ENCODE assay signal across 38 cellular contexts in genomic region chr2:157265825-157266224, GRCh38. TPM values are rescaled to one million over a fixed set of nuclear protein-coding genes. Genes with fewer than 3 reads are reported as not detected.
"Had no signal": no experiment of that assay in that cellular context is flagged by ENCODE, and none has a peak within 500 bp of the region (broad histone marks: within the 10 kb centered on the region; RNA-seq: fewer than 3 reads in every experiment).

No MANE protein-coding gene starts in this region.

- H3K27ac ChIP-seq: adrenal gland, cardiac muscle cell, VCaP had no signal

- H3K27ac Mint-ChIP-seq: activated B cell treated with CpG ODN at 0.5 μM for 24 hours; activated CD4-positive, alpha-beta memory T cell treated with anti-CD3 and anti-CD28 coated beads for 36 hours; activated CD4-positive, alpha-beta T cell treated with anti-CD3 and anti-CD28 coated beads, Interleukin-2, amount 10 ng/mL, durations not matched to agents 24 days and 14 days; activated CD8-positive, alpha-beta T cell treated with anti-CD3 and anti-CD28 coated beads for 36 hours; activated naive CD4-positive, alpha-beta T cell treated with anti-CD3 and anti-CD28 coated beads for 36 hours; activated naive CD4-positive, alpha-beta T cell treated with anti-CD3 and anti-CD28 coated beads, Interleukin-2, amount 50 U/mL, for 72 hours; activated naive CD8-positive, alpha-beta T cell treated with anti-CD3 and anti-CD28 coated beads for 36 hours; activated T-cell treated with anti-CD3 and anti-CD28 coated beads, Interleukin-2, amount 50 U/mL, for 72 hours; activated T-helper 1 cell treated with anti-CD3 and anti-CD28 coated beads, Interleukin-12 subunit alpha, Interleukin-12 subunit beta, Interleukin-2, Interleukin-4 antibody, amounts not matched to agents 30 ng/mL and 10 ng/mL and 1 ng/mL, durations not matched to agents 14 hours and 24 hours and 36 hours; activated T-helper 17 cell treated with anti-CD3 and anti-CD28 coated beads, Interleukin-2, amount 50 U/mL, for 72 hours; T-helper 2 cell treated with Interferon-gamma antibody and Interleukin-4, amounts not matched to agents 5 μg/mL and 100 μg/mL, for 36 hours had no signal

- H3K4me1 ChIP-seq: adrenal gland had no signal

- H3K27me3 Mint-ChIP-seq: activated T-helper 17 cell treated with anti-CD3 and anti-CD28 coated beads, Interleukin-2, amount 50 U/mL, for 72 hours; brain had no signal

- DNase-seq: activated B cell treated with CpG ODN at 0.5 μM for 24 hours; activated CD4-positive, alpha-beta memory T cell treated with anti-CD3 and anti-CD28 coated beads for 36 hours; activated CD4-positive, alpha-beta T cell treated with anti-CD3 and anti-CD28 coated beads for 4 hours; activated CD4-positive, alpha-beta T cell treated with anti-CD3 and anti-CD28 coated beads, Interleukin-2, amount 10 ng/mL, durations not matched to agents 24 days and 14 days; activated CD4-positive, alpha-beta T cell treated with anti-CD3 and anti-CD28 coated beads, Interleukin-2, amount 50 U/mL, for 1 hour; activated CD4-positive, alpha-beta T cell treated with anti-CD3 and anti-CD28 coated beads, Interleukin-2, amount 50 U/mL, for 4 hours; activated CD4-positive, CD25-positive, alpha-beta regulatory T cell treated with anti-CD3 and anti-CD28 coated beads, Interleukin-2, amount 50 U/mL, for 72 hours; activated CD8-positive, alpha-beta memory T cell treated with anti-CD3 and anti-CD28 coated beads, Interleukin-2, amount 50 U/mL, for 4 hours; activated CD8-positive, alpha-beta T cell treated with anti-CD3 and anti-CD28 coated beads for 36 hours; activated effector memory CD4-positive, alpha-beta T cell treated with anti-CD3 and anti-CD28 coated beads, Interleukin-2, amount 50 U/mL, for 16 hours; activated gamma-delta T cell treated with Interleukin-2 at 50 U/mL for 16 hours; activated naive CD4-positive, alpha-beta T cell; activated naive CD4-positive, alpha-beta T cell treated with anti-CD3 and anti-CD28 coated beads for 36 hours; activated naive CD4-positive, alpha-beta T cell treated with anti-CD3 and anti-CD28 coated beads, Interleukin-2, amount 50 U/mL, for 16 hours; activated naive CD8-positive, alpha-beta T cell treated with anti-CD3 and anti-CD28 coated beads for 36 hours; activated T-cell treated with anti-CD3 and anti-CD28 coated beads for 4 hours; activated T-cell treated with anti-CD3 and anti-CD28 coated beads, Interleukin-2, amount 50 U/mL, for 1 hour; activated T-cell treated with anti-CD3 and anti-CD28 coated beads, Interleukin-2, amount 50 U/mL, for 4 hours; activated T-cell treated with anti-CD3 and anti-CD28 coated beads, Interleukin-2, amount 50 U/mL, for 72 hours; adrenal gland; amniotic stem cell; aorta; caudate nucleus; cerebellar nuclear complex; T-helper 2 cell; T-helper 9 cell had no signal

- ATAC-seq: activated CD8-positive, alpha-beta T cell treated with anti-CD3 and anti-CD28 coated beads for 36 hours; activated naive CD4-positive, alpha-beta T cell treated with anti-CD3 and anti-CD28 coated beads, Interleukin-2, amount 50 U/mL, for 72 hours; activated T-cell treated with anti-CD3 and anti-CD28 coated beads, Interleukin-2, amount 50 U/mL, for 4 hours; activated T-cell treated with anti-CD3 and anti-CD28 coated beads, Interleukin-2, amount 50 U/mL, for 72 hours; activated T-helper 17 cell treated with anti-CD3 and anti-CD28 coated beads, Interleukin-2, amount 50 U/mL, for 72 hours had no signal

- H3K4me3 Mint-ChIP-seq: activated B cell treated with CpG ODN at 0.5 μM for 24 hours; activated CD4-positive, alpha-beta memory T cell treated with anti-CD3 and anti-CD28 coated beads for 36 hours; activated CD4-positive, alpha-beta T cell treated with anti-CD3 and anti-CD28 coated beads, Interleukin-2, amount 10 ng/mL, durations not matched to agents 24 days and 14 days; activated CD8-positive, alpha-beta T cell treated with anti-CD3 and anti-CD28 coated beads for 36 hours; activated naive CD4-positive, alpha-beta T cell treated with anti-CD3 and anti-CD28 coated beads for 36 hours; activated naive CD8-positive, alpha-beta T cell treated with anti-CD3 and anti-CD28 coated beads for 36 hours; activated T-cell treated with anti-CD3 and anti-CD28 coated beads, Interleukin-2, amount 50 U/mL, for 4 hours; activated T-cell treated with anti-CD3 and anti-CD28 coated beads, Interleukin-2, amount 50 U/mL, for 72 hours; activated T-helper 1 cell treated with anti-CD3 and anti-CD28 coated beads, Interleukin-12 subunit alpha, Interleukin-12 subunit beta, Interleukin-2, Interleukin-4 antibody, amounts not matched to agents 30 ng/mL and 10 ng/mL and 1 ng/mL, durations not matched to agents 14 hours and 24 hours and 36 hours; activated T-helper 17 cell treated with anti-CD3 and anti-CD28 coated beads, Interleukin-2, amount 50 U/mL, for 72 hours; brain; central memory CD8-positive, alpha-beta T cell; T-helper 2 cell treated with Interferon-gamma antibody and Interleukin-4, amounts not matched to agents 5 μg/mL and 100 μg/mL, for 36 hours had no signal

- H3K27me3 ChIP-seq: adrenal gland, cardiac muscle cell had no signal

- H3K9me3 ChIP-seq: adrenal gland had no signal

- H3K4me3 ChIP-seq: adrenal gland, cardiac muscle cell had no signal

- FAIRE-seq: bronchial epithelial cell, TTC549 had no signal

- H3K9me3 Mint-ChIP-seq: activated B cell treated with CpG ODN at 0.5 μM for 24 hours; activated CD4-positive, alpha-beta memory T cell treated with anti-CD3 and anti-CD28 coated beads for 36 hours; activated CD4-positive, alpha-beta T cell treated with anti-CD3 and anti-CD28 coated beads, Interleukin-2, amount 10 ng/mL, durations not matched to agents 24 days and 14 days; activated CD8-positive, alpha-beta T cell treated with anti-CD3 and anti-CD28 coated beads for 36 hours; activated naive CD4-positive, alpha-beta T cell treated with anti-CD3 and anti-CD28 coated beads for 36 hours; activated naive CD4-positive, alpha-beta T cell treated with anti-CD3 and anti-CD28 coated beads, Interleukin-2, amount 50 U/mL, for 72 hours; activated naive CD8-positive, alpha-beta T cell treated with anti-CD3 and anti-CD28 coated beads for 36 hours; activated T-cell treated with anti-CD3 and anti-CD28 coated beads, Interleukin-2, amount 50 U/mL, for 4 hours; activated T-cell treated with anti-CD3 and anti-CD28 coated beads, Interleukin-2, amount 50 U/mL, for 72 hours; activated T-helper 1 cell treated with anti-CD3 and anti-CD28 coated beads, Interleukin-12 subunit alpha, Interleukin-12 subunit beta, Interleukin-2, Interleukin-4 antibody, amounts not matched to agents 30 ng/mL and 10 ng/mL and 1 ng/mL, durations not matched to agents 14 hours and 24 hours and 36 hours; activated T-helper 17 cell treated with anti-CD3 and anti-CD28 coated beads, Interleukin-2, amount 50 U/mL, for 72 hours; brain; central memory CD8-positive, alpha-beta T cell; T-helper 2 cell treated with Interferon-gamma antibody and Interleukin-4, amounts not matched to agents 5 μg/mL and 100 μg/mL, for 36 hours had no signal

- H3K36me3 Mint-ChIP-seq: activated CD4-positive, alpha-beta memory T cell treated with anti-CD3 and anti-CD28 coated beads for 36 hours; activated naive CD4-positive, alpha-beta T cell treated with anti-CD3 and anti-CD28 coated beads, Interleukin-2, amount 50 U/mL, for 72 hours; activated naive CD8-positive, alpha-beta T cell treated with anti-CD3 and anti-CD28 coated beads for 36 hours; brain had no signal

- H3K36me3 ChIP-seq: adrenal gland, cardiac muscle cell had no signal

RNA-seq across cellular contexts. Expression of gene GALNT5, which starts 8.3 kb away (rescaled TPM):
- total RNA-seq: activated B cell treated with CpG ODN at 0.5 μM for 24 hours; activated CD4-positive, alpha-beta memory T cell treated with anti-CD3 and anti-CD28 coated beads for 36 hours; activated CD4-positive, alpha-beta T cell treated with anti-CD3 and anti-CD28 coated beads, Interleukin-2, amount 10 ng/mL, durations not matched to agents 24 days and 14 days; activated CD8-positive, alpha-beta memory T cell treated with anti-CD3 and anti-CD28 coated beads for 36 hours; activated CD8-positive, alpha-beta T cell treated with anti-CD3 and anti-CD28 coated beads for 36 hours; activated naive CD4-positive, alpha-beta T cell treated with anti-CD3 and anti-CD28 coated beads for 36 hours; activated naive CD8-positive, alpha-beta T cell treated with anti-CD3 and anti-CD28 coated beads for 36 hours; activated T-cell treated with anti-CD3 and anti-CD28 coated beads, Interleukin-2, amount 50 U/mL, for 72 hours; activated T-helper 1 cell treated with anti-CD3 and anti-CD28 coated beads, Interleukin-12 subunit alpha, Interleukin-12 subunit beta, Interleukin-2, Interleukin-4 antibody, amounts not matched to agents 30 ng/mL and 10 ng/mL and 1 ng/mL, durations not matched to agents 14 hours and 24 hours and 36 hours had no signal

RNA-seq across cellular contexts. Expression of gene ERMN, which starts 59.8 kb away (rescaled TPM):
- total RNA-seq: bronchial epithelial cell, chondrocyte had no signal
- polyA plus RNA-seq: aorta, cardiac muscle cell had no signal
